Comparison of ENCODE assay signal across 15 cellular contexts in the genomic region with DNA sequence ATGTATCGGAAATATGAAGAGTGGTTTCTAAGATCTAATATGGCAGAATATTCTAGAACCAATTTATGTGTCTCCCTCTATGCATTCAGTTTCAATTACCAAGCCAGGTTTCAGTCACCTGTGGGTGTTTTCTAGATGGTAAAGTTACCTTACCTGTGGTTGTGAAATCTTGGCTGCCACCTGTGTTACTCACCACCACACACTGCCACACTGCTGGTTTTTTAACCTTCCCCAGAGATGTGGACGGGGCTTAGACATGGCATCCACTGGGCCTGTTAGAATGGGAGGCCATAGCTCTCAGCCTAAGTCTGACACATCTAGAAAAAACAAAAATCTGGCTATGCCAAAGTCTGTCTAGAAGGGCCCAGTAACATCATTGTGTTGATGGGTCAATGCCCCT.
DNase-seq lines count a peak whose midpoint lies in the region; ATAC-seq, FAIRE-seq and TF ChIP-seq lines count a peak whose summit lies in the region.
"Had no signal": no experiment of that assay in that cellular context is flagged by ENCODE, and none has a peak within 500 bp of the region (broad histone marks: within the 10 kb centered on the region; RNA-seq: fewer than 3 reads in every experiment).

No MANE protein-coding gene starts in this region.

- CTCF ChIA-PET in PC-3 (lab: Charles Lee): no interaction called here
- CTCF ChIA-PET in H1 (lab: Charles Lee; ENCODE audit: partially characterized antibody): no interaction called here

- POLR2A ChIA-PET in PC-3 (lab: Charles Lee; ENCODE audit: unreplicated experiment): no interaction called here
- POLR2A ChIA-PET in H1 (lab: Charles Lee; ENCODE audit: partially characterized antibody): no interaction called here

- FAIRE-seq in H1 (lab: Jason Lieb, UNC): no peak
- FAIRE-seq: A549, GM19239 had no signal

- no peak for TF ChIP-seq POLR2A in H1 (IDR thresholded peaks at IDR 0.05; ENCODE audit: control extremely low read depth in 1 of 2, low read depth in 2 of 2, low read length in 2 of 2)

- H2BK20ac ChIP-seq in H1 (ENCODE audit: low read length): no peak overlapping the region

- intact Hi-C loops in PC-3 (cut with micrococcal nuclease): no loop called here

- no peak for TF ChIP-seq CTCF in PC-3 (conservative IDR thresholded peaks at IDR 0.05; ENCODE audit: low read depth, low read length)
- no peak for TF ChIP-seq CTCF in H1 (IDR thresholded peaks at IDR 0.05; ENCODE audit: control extremely low read depth in 1 of 3, insufficient read depth in 1 of 3, low read depth in 1 of 3, low read length in 3 of 3)

- ATAC-seq in PC-3: no peak
- ATAC-seq: A549; CD8-positive, alpha-beta T cell; HCT116 had no signal

- H3K79me2 ChIP-seq in PC-3 (ENCODE audit: low read length): no peaks in the 10 kb centered on the region
- H3K79me2 ChIP-seq in H1 (ENCODE audit: control insufficient read depth in 1 of 2, insufficient read depth in 2 of 2, low read length in 2 of 2): no peaks in the 10 kb centered on the region
- H3K79me2 ChIP-seq in trophoblast cell (ENCODE audit: control insufficient read depth, insufficient read depth, low read length, poor library complexity): no peaks in the 10 kb centered on the region

- H2BK12ac ChIP-seq in H1 (ENCODE audit: low read depth, low read length): no peak overlapping the region
- no peak overlapping the region for H2BK12ac ChIP-seq in trophoblast cell (ENCODE audit: low read length)

- 96% methylated on average over 2 of the region's 2 CpGs; no CpG with 5 or more reads in 1 of the 2 experiments for WGBS in H1 (ENCODE audit: extremely low coverage in 1 of 2, insufficient coverage in 1 of 2, insufficient read length in 1 of 2, insufficient replicate concordance in 2 of 2, low coverage in 1 of 2, low lambda C conversion rate in 2 of 2, missing lambda C conversion rate in 1 of 2), 2 experiments
- WGBS in trophoblast cell (ENCODE audit: extremely low coverage, insufficient coverage, insufficient read length): no CpG with 5 or more reads among the region's 2 CpGs

- H3K9me2 ChIP-seq in PC-3 (replicated peaks; ENCODE audit: low read length): no peaks in the 10 kb centered on the region

- H3K18ac ChIP-seq in H1 (ENCODE audit: extremely low read depth, low read length): no peak overlapping the region
- no peak overlapping the region for H3K18ac ChIP-seq in trophoblast cell (ENCODE audit: low read length)

- H3K4ac ChIP-seq in H1 (replicated peaks; ENCODE audit: insufficient read length, low read depth, low read length) (no peak overlapping the region), trophoblast cell (ENCODE audit: low read depth, low read length) (no peak overlapping the region)

- H3K36me3 ChIP-seq in PC-3 (ENCODE audit: low read depth, low read length) (no peaks in the 10 kb centered on the region), H1 (ENCODE audit: control insufficient read depth in 2 of 4, insufficient read depth in 4 of 4, low read length in 3 of 4) (no peaks in the 10 kb centered on the region), trophoblast cell (ENCODE audit: control insufficient read depth in 1 of 2, insufficient read depth in 2 of 2, low read length in 2 of 2) (no peaks in the 10 kb centered on the region)

- H3K23ac ChIP-seq in H1 (ENCODE audit: insufficient read length): no peak overlapping the region
- H3K23ac ChIP-seq in trophoblast cell (ENCODE audit: low read length): no peak overlapping the region

- H3K27me3 ChIP-seq in PC-3 (ENCODE audit: low read length) (no peaks in the 10 kb centered on the region), H1 (replicated peaks in 1 of 4; ENCODE audit: control insufficient read depth in 3 of 4, extremely low read depth in 1 of 4, insufficient read depth in 3 of 4, low read length in 3 of 4) (no peaks in the 10 kb centered on the region), trophoblast cell (ENCODE audit: insufficient read depth, low read length) (no peaks in the 10 kb centered on the region)

- H4K20me1 ChIP-seq in PC-3 (ENCODE audit: low read length) (no peaks in the 10 kb centered on the region), H1 (replicated peaks in 1 of 2; ENCODE audit: control insufficient read depth in 1 of 2, insufficient read depth in 2 of 2, low read length in 2 of 2) (no peaks in the 10 kb centered on the region)

- TF ChIP-seq EP300 in H1 (IDR thresholded peaks at IDR 0.05; ENCODE audit: borderline replicate concordance in 1 of 2, low read depth in 2 of 2, low read length in 2 of 2): no peak

- H4K8ac ChIP-seq in H1 (ENCODE audit: extremely low read depth, insufficient read depth, low read length) (no peak overlapping the region), trophoblast cell (ENCODE audit: low read depth, low read length) (no peak overlapping the region)

- H4K12ac ChIP-seq in trophoblast cell (ENCODE audit: low read depth, low read length): no peak overlapping the region

- H3K4me1 ChIP-seq in PC-3 (ENCODE audit: insufficient read depth, low read length) (no peaks in the 10 kb centered on the region), H1 (replicated peaks in 1 of 4; ENCODE audit: control insufficient read depth in 3 of 4, insufficient read depth in 4 of 4, low read length in 3 of 4) (no peaks in the 10 kb centered on the region; a peak in 1 of 7 replicates), trophoblast cell (ENCODE audit: control insufficient read depth in 1 of 2, insufficient read depth in 2 of 2, low read length in 2 of 2) (no peaks in the 10 kb centered on the region)
- H3K4me1 ChIP-seq: A549 had no signal

- no peak overlapping the region for H4K5ac ChIP-seq in H1 (ENCODE audit: insufficient read length, low read depth, low read length)

- H2BK5ac ChIP-seq in H1 (ENCODE audit: low read depth, low read length) (no peak overlapping the region), trophoblast cell (ENCODE audit: low read depth, low read length, poor library complexity) (no peak overlapping the region)

- H3K9me3 ChIP-seq in PC-3 (ENCODE audit: low read length) (no peaks in the 10 kb centered on the region), H1 (ENCODE audit: insufficient read depth in 2 of 2, low read depth in 1 of 2, low read length in 1 of 2) (no peaks in the 10 kb centered on the region), trophoblast cell (ENCODE audit: insufficient read depth, low read depth, low read length) (no peaks in the 10 kb centered on the region)
- H3K9me3 ChIP-seq: A549 had no signal

- no peak overlapping the region for H2AFZ ChIP-seq in PC-3 (ENCODE audit: low read length)
- 0 out of 2 replicates have a peak overlapping the region, but pooled peaks have one; percentile 40 for H2AFZ ChIP-seq in H1 (ENCODE audit: low read length)
- H2AFZ ChIP-seq in trophoblast cell (ENCODE audit: insufficient read depth, low read length, poor library complexity): no peak overlapping the region

- H3K27ac ChIP-seq in PC-3 (ENCODE audit: low read length) (no peak overlapping the region), H1 (ENCODE audit: low read depth, low read length) (no peak overlapping the region), trophoblast cell (ENCODE audit: low read depth, low read length) (no peak overlapping the region)
- H3K27ac ChIP-seq: A549, HL-60 had no signal

- no TSS peak for BruUV-seq in PC-3 (replicated peaks; lab: Mats Ljungman, UMichigan)

- no peaks in the 10 kb centered on the region for H3F3A ChIP-seq in PC-3 (ENCODE audit: low read length, unreplicated experiment)

- no peak overlapping the region for H4K91ac ChIP-seq in H1 (replicated peaks; ENCODE audit: insufficient read length, low read length)
- no peak overlapping the region for H4K91ac ChIP-seq in trophoblast cell (ENCODE audit: low read depth, low read length)

- H3K4me2 ChIP-seq in PC-3 (ENCODE audit: low read length) (no peak overlapping the region), H1 (ENCODE audit: insufficient read depth in 1 of 2, low read depth in 2 of 2, low read length in 2 of 2) (no peak overlapping the region), trophoblast cell (ENCODE audit: low read length) (no peak overlapping the region)
- H3K4me2 ChIP-seq: A549 had no signal

- DNase-seq in HPDE6-E6E7 (ENCODE audit: extremely low spot score) (peak; percentile 40), PC-3 (peak; percentile 20), H1 (ENCODE audit: low read depth in 1 of 2, low spot score in 2 of 2) (no peak), trophoblast cell (peak; percentile 61 to 62), Kasumi-1 (lab: John Stamatoyannopoulos, UW) (no peak), SHP77 (lab: John Stamatoyannopoulos, UW) (no peak), NCI-H1930 (lab: John Stamatoyannopoulos, UW) (no peak)
- DNase-seq: CD8-positive, alpha-beta T cell; COR-L47; DND-41; GDM1 had no signal

- no peak overlapping the region for H3K56ac ChIP-seq in H1 (replicated peaks; ENCODE audit: insufficient read length, low read depth, low read length)

- H3K14ac ChIP-seq in H1 (ENCODE audit: insufficient read length) (no peak overlapping the region), trophoblast cell (ENCODE audit: low read length) (no peak overlapping the region)

- H3K9ac ChIP-seq in PC-3 (ENCODE audit: low read length) (no peak overlapping the region), H1 (replicated peaks in 1 of 4; ENCODE audit: extremely low read depth in 1 of 4, low read depth in 3 of 4, low read length in 3 of 4) (no peak overlapping the region), trophoblast cell (ENCODE audit: low read length) (no peak overlapping the region)

- H3K79me1 ChIP-seq in H1 (ENCODE audit: low read depth, low read length) (no peaks in the 10 kb centered on the region), trophoblast cell (ENCODE audit: low read length) (no peaks in the 10 kb centered on the region)

- TF ChIP-seq RAD21 in H1 (IDR thresholded peaks at IDR 0.05 in 1 of 2, conservative IDR thresholded peaks at IDR 0.05 in 1 of 2; ENCODE audit: low read depth in 2 of 2, low read length in 2 of 2): no peak

- H3K23me2 ChIP-seq in H1 (ENCODE audit: low read depth, low read length): no peaks in the 10 kb centered on the region

- no peak overlapping the region for H3K4me3 ChIP-seq in PC-3 (ENCODE audit: low read length)
- no peak overlapping the region for H3K4me3 ChIP-seq in H1 (ENCODE audit: extremely low read depth in 1 of 4, insufficient read depth in 2 of 4, low read depth in 3 of 4, low read length in 4 of 4)
- H3K4me3 ChIP-seq in trophoblast cell (ENCODE audit: low read depth, low read length): no peak overlapping the region
- H3K4me3 ChIP-seq: A549 had no signal

- no peak overlapping the region for H2AK5ac ChIP-seq in H1 (ENCODE audit: low read depth, low read length)
- no peak overlapping the region for H2AK5ac ChIP-seq in trophoblast cell (ENCODE audit: low read length)

- H2BK15ac ChIP-seq in H1 (ENCODE audit: low read length): no peak overlapping the region

- H2BK120ac ChIP-seq in H1 (replicated peaks; ENCODE audit: low read depth, low read length) (no peak overlapping the region), trophoblast cell (ENCODE audit: insufficient read depth, low read length, poor library complexity) (no peak overlapping the region)

TF ChIP-seq in H1, 55 proteins besides CTCF, POLR2A, EP300 and RAD21 (continues in another document):
- TF ChIP-seq HDAC2 (IDR thresholded peaks at IDR 0.05; ENCODE audit: borderline replicate concordance in 1 of 2, low read depth in 2 of 2, low read length in 2 of 2): no peak
- TF ChIP-seq RFX5 (IDR thresholded peaks at IDR 0.05; ENCODE audit: borderline replicate concordance, low read depth, low read length): no peak
- no peak for TF ChIP-seq POU5F1 (IDR thresholded peaks at IDR 0.05; ENCODE audit: low read depth, low read length)
- TF ChIP-seq BCL11A (IDR thresholded peaks at IDR 0.05; ENCODE audit: low read depth in 2 of 2, low read length in 2 of 2): no peak

Comparison
In these comparisons a context has a peak if more than half of its experiments do, and no peak if none do; other contexts are left out.
1. DNase-seq: peak in HPDE6-E6E7 (single experiment), PC-3 (single experiment) and trophoblast cell (2 of 2); none in H1 (0 of 2), Kasumi-1 (0 of 2), SHP77 (0 of 2) and NCI-H1930 (0 of 2).